ENCODE assay signal across 10 cellular contexts in the genomic region with DNA sequence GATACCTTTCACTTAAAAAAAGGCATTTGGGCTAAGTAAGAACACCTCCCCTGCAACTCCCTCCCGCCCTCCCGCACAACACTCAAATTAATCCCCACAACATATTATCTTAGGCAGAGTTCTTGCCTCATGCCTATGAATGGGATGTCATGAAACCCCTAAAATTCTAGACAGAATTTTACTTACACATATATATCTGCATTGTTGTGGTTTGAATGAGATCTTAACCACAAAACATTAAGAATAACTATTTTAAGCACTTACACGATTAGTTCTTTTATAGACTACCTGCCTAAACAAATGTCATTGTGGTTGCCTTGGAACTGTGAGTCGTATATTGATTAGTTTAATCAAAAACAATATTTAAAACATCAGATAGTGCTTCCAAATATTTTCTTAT. TPM values are rescaled to one million over a fixed set of nuclear protein-coding genes. Genes with fewer than 3 reads are reported as not detected.
DNase-seq lines count a peak whose midpoint lies in the region; ATAC-seq and TF ChIP-seq lines count a peak whose summit lies in the region.
"Had no signal": no experiment of that assay in that cellular context is flagged by ENCODE, and none has a peak within 500 bp of the region (broad histone marks: within the 10 kb centered on the region; RNA-seq: fewer than 3 reads in every experiment).

No MANE protein-coding gene starts in this region.

- H3K36me3 ChIP-seq in ACC112 (ENCODE audit: insufficient read depth, low read length) = no peaks in the 10 kb centered on the region

- peak; percentile 25 for DNase-seq in NB4 (ENCODE audit: low read depth)
- no peak for DNase-seq in endothelial cell (ENCODE audit: low spot score)
- no peak for DNase-seq in progenitor cell of endocrine pancreas (ENCODE audit: low spot score, unreplicated experiment)
- DNase-seq in CD1c-positive myeloid dendritic cell (ENCODE audit: extremely low spot score) = no peak
- DNase-seq in NCI-H2107 treated with DMSO at 0.1 percent for 48 hours (lab: John Stamatoyannopoulos, UW; ENCODE audit: unreplicated experiment) = no peak
- DNase-seq in midbrain (lab: John Stamatoyannopoulos, UW) = no peak
- DNase-seq: small intestine had no signal

- no peak overlapping the region for H3K4me3 Mint-ChIP-seq in endothelial cell (ENCODE audit: unreplicated experiment)
- no peak overlapping the region for H3K4me3 Mint-ChIP-seq in progenitor cell of endocrine pancreas (ENCODE audit: low read depth)

- no peaks in the 10 kb centered on the region for H3K27me3 ChIP-seq in ACC112 (ENCODE audit: insufficient read depth, low read length)

- H3K27ac Mint-ChIP-seq in endothelial cell (ENCODE audit: unreplicated experiment) = peak overlapping the region; percentile 94
- H3K27ac Mint-ChIP-seq in progenitor cell of endocrine pancreas = peak overlapping the region; percentile 37

- no peak for TF ChIP-seq CTCF in NB4 (IDR thresholded peaks at IDR 0.05; ENCODE audit: low read depth, low read length)
- TF ChIP-seq CTCF in endothelial cell (IDR thresholded peaks at IDR 0.05; ENCODE audit: unreplicated experiment) = no peak
- no peak for TF ChIP-seq CTCF in progenitor cell of endocrine pancreas (IDR thresholded peaks at IDR 0.05; ENCODE audit: unreplicated experiment)

- H3K27me3 Mint-ChIP-seq in endothelial cell (ENCODE audit: unreplicated experiment) (peaks cover 9% of the 10 kb centered on the region), progenitor cell of endocrine pancreas (no peaks in the 10 kb centered on the region)

- no peak for TF ChIP-seq POLR2A in NB4 (IDR thresholded peaks at IDR 0.05; ENCODE audit: extremely low read depth, insufficient read length)

- H3K36me3 Mint-ChIP-seq in endothelial cell (ENCODE audit: low read depth, unreplicated experiment) (peaks cover 5% of the 10 kb centered on the region), progenitor cell of endocrine pancreas (ENCODE audit: insufficient read depth) (peaks cover 1% of the 10 kb centered on the region)

- peaks cover 28% of the 10 kb centered on the region for H3K79me2 ChIP-seq in ACC112 (ENCODE audit: control insufficient read depth, insufficient read depth, low read length, unreplicated experiment)

- peak overlapping the region; percentile 38; the same call in 1 of the 2 replicates for H3K4me3 ChIP-seq in ACC112 (ENCODE audit: low read depth, low read length)
- no peak overlapping the region for H3K4me3 ChIP-seq in NB4 (ENCODE audit: low read depth, low read length)

- H3K9me3 Mint-ChIP-seq in endothelial cell (ENCODE audit: unreplicated experiment) (no peaks in the 10 kb centered on the region), progenitor cell of endocrine pancreas (ENCODE audit: low read depth) (peaks cover 5% of the 10 kb centered on the region)

- H2AFZ ChIP-seq in ACC112 (ENCODE audit: low read length, unreplicated experiment) = no peak overlapping the region

- H3K27ac ChIP-seq in ACC112 (ENCODE audit: low read depth, low read length) = peak overlapping the region; percentile 95
- H3K27ac ChIP-seq: KMS-11 had no signal

- H3K4me1 Mint-ChIP-seq in endothelial cell (ENCODE audit: unreplicated experiment) (peaks cover 35% of the 10 kb centered on the region), progenitor cell of endocrine pancreas (ENCODE audit: low read depth) (peaks cover 27% of the 10 kb centered on the region)

- H3K4me1 ChIP-seq in ACC112 (ENCODE audit: control insufficient read depth, insufficient read depth, low read length, unreplicated experiment) = peaks cover 38% of the 10 kb centered on the region

- ATAC-seq in GM21515 (IDR thresholded peaks at IDR 0.05; ENCODE audit: unreplicated experiment) = no peak

RNA-seq across cellular contexts. Expression of gene ITGB1, which starts 4.5 kb away (rescaled TPM):
- total RNA-seq in endothelial cell (ENCODE audit: unreplicated experiment) (504 TPM), progenitor cell of endocrine pancreas (382 and 384 TPM in 2 replicates)
